In genomic region chr11:67584881-67585873, GRCh38 we compare ENCODE assay signal across 9 cellular contexts. TPM values are rescaled to one million over a fixed set of nuclear protein-coding genes. Genes with fewer than 3 reads are reported as not detected.
DNase-seq lines count a peak whose midpoint lies in the region; ATAC-seq and TF ChIP-seq lines count a peak whose summit lies in the region.
"Had no signal": no experiment of that assay in that cellular context is flagged by ENCODE, and none has a peak within 500 bp of the region (broad histone marks: within the 10 kb centered on the region; RNA-seq: fewer than 3 reads in every experiment).

No MANE protein-coding gene starts in this region.

- no peaks in the 10 kb centered on the region for H3K36me3 Mint-ChIP-seq in natural killer cell

- TF ChIP-seq CTCF in BE2C (IDR thresholded peaks at IDR 0.05; ENCODE audit: low read depth, low read length) (no peak), choroid plexus epithelial cell (conservative IDR thresholded peaks at IDR 0.05; ENCODE audit: low read depth, low read length) (peak; percentile 16), natural killer cell (IDR thresholded peaks at IDR 0.05) (no peak)

- ATAC-seq in natural killer cell (no peak), HG02840 (IDR thresholded peaks at IDR 0.05; ENCODE audit: low FRiP score, unreplicated experiment) (no peak), HG03442 (IDR thresholded peaks at IDR 0.05; ENCODE audit: unreplicated experiment) (no peak)

- no peaks in the 10 kb centered on the region for H3K27me3 Mint-ChIP-seq in natural killer cell (ENCODE audit: low read depth in 2 of 2)

- DNase-seq in BE2C (no peak), choroid plexus epithelial cell (ENCODE audit: low read depth) (no peak), natural killer cell (no peak), GDM1 (lab: John Stamatoyannopoulos, UW) (no peak), NCI-H82 (lab: John Stamatoyannopoulos, UW) (no peak)
- DNase-seq in Jurkat, Clone E6-1 (ENCODE audit: low read depth, low spot score): no peak

- peaks cover 22% of the 10 kb centered on the region for H3K36me3 ChIP-seq in BE2C

- H3K4me3 Mint-ChIP-seq in natural killer cell: peak overlapping the region; percentile 66

- no peaks in the 10 kb centered on the region for H3K27me3 ChIP-seq in BE2C

- intact Hi-C loops in natural killer cell (cut with micrococcal nuclease): loop anchor here (5.0 kb wide), 1 partner anchor 72 kb away; no protein-coding TSS in a partner anchor

- H3K27ac Mint-ChIP-seq in natural killer cell: peak overlapping the region; percentile 63 to 88

- H3K4me1 ChIP-seq in BE2C: peaks cover 6% of the 10 kb centered on the region; the same call in 1 of the 2 replicates

- H3K9me3 Mint-ChIP-seq in natural killer cell: no peaks in the 10 kb centered on the region

- H3K4me1 Mint-ChIP-seq in natural killer cell: peaks cover 38 to 60% of the 10 kb centered on the region in 2 donors

- no peaks in the 10 kb centered on the region for H3K9me3 ChIP-seq in BE2C

- H3K4me3 ChIP-seq in BE2C (ENCODE audit: low read depth, low read length): peak overlapping the region; percentile 89
- peak overlapping the region; percentile 74 for H3K4me3 ChIP-seq in Jurkat, Clone E6-1 (ENCODE audit: low read length)
- peak overlapping the region; percentile 83 for H3K4me3 ChIP-seq in choroid plexus epithelial cell (ENCODE audit: low read depth, low read length)

RNA-seq across cellular contexts. Expression of gene GSTP1, which starts 1.6 kb away (rescaled TPM):
- polyA plus RNA-seq in BE2C (2012; ENCODE audit: insufficient read depth, insufficient read length, low read depth): 1,067 TPM
- 1,038 TPM for polyA plus RNA-seq in Jurkat, Clone E6-1 (2012; ENCODE audit: insufficient read depth, insufficient read length)
- 100 to 1,000 TPM; 172 to 218 (median 212) TPM for total RNA-seq in natural killer cell

RNA-seq across cellular contexts. Expression of gene NDUFV1, which starts 21.6 kb away (rescaled TPM):
- polyA plus RNA-seq in BE2C (2012; ENCODE audit: insufficient read depth, insufficient read length, low read depth): 1,032 TPM
- polyA plus RNA-seq in Jurkat, Clone E6-1 (2012; ENCODE audit: insufficient read depth, insufficient read length): 417 TPM
- 100 to 1,000 TPM; 346 to 393 (median 360) TPM for total RNA-seq in natural killer cell

RNA-seq across cellular contexts. Expression of gene NUDT8, which starts 44.6 kb away (rescaled TPM):
- polyA plus RNA-seq in BE2C (2012; ENCODE audit: insufficient read depth, insufficient read length, low read depth): 1.2 TPM
- 119 TPM for polyA plus RNA-seq in Jurkat, Clone E6-1 (2012; ENCODE audit: insufficient read depth, insufficient read length)
- 1 to 10 TPM; 1.7 to 5.2 (median 4.1) TPM for total RNA-seq in natural killer cell

RNA-seq across cellular contexts. Expression of gene TBX10, which starts 54.4 kb away (rescaled TPM):
- polyA plus RNA-seq in BE2C (2012; ENCODE audit: insufficient read depth, insufficient read length, low read depth): not detected
- polyA plus RNA-seq in Jurkat, Clone E6-1 (2012; ENCODE audit: insufficient read depth, insufficient read length): not detected
- total RNA-seq in natural killer cell: not detected
- total RNA-seq: mononuclear cell had no signal
